Comparison of ENCODE assay signal across 2 cellular contexts in the genomic region with DNA sequence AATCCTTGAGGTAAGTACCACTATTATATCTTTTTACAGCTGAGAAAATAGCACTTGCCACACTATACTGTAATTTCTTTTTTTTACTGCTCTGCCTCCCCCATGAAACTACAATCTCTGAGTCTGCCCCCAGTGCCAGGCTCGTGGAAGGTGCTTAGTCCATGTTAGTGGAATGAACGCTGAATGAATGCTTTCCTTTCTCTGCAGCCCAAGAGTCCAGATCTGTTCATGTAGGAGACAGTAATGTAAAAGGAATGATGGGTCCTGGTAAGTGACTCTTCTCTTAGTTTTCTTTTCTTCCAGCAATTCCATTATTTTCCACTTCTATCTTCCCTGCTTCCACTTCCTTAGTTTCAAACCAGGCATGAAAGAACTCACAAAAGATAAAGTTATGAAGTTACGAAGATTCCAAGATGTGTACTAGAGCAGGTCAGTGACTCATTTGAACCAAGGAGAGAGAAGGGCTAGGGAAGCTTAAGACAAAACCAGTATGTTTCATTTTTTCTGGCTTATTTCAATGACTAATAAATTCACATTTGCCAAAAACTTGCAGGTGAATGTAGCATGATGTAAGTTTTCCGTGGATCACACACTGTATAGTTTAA.
TF ChIP-seq lines count a peak whose summit lies in the region.

No MANE protein-coding gene starts in this region.

TF ChIP-seq in HepG2, 621 proteins besides CTCF, POLR2A, EP300 and RAD21:
- TF ChIP-seq, protein P1, sequence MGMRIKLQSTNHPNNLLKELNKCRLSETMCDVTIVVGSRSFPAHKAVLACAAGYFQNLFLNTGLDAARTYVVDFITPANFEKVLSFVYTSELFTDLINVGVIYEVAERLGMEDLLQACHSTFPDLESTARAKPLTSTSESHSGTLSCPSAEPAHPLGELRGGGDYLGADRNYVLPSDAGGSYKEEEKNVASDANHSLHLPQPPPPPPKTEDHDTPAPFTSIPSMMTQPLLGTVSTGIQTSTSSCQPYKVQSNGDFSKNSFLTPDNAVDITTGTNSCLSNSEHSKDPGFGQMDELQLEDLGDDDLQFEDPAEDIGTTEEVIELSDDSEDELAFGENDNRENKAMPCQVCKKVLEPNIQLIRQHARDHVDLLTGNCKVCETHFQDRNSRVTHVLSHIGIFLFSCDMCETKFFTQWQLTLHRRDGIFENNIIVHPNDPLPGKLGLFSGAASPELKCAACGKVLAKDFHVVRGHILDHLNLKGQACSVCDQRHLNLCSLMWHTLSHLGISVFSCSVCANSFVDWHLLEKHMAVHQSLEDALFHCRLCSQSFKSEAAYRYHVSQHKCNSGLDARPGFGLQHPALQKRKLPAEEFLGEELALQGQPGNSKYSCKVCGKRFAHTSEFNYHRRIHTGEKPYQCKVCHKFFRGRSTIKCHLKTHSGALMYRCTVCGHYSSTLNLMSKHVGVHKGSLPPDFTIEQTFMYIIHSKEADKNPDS (CRISPR knock-in tag; IDR thresholded peaks at IDR 0.05) = no peak
- TF ChIP-seq, protein P2, sequence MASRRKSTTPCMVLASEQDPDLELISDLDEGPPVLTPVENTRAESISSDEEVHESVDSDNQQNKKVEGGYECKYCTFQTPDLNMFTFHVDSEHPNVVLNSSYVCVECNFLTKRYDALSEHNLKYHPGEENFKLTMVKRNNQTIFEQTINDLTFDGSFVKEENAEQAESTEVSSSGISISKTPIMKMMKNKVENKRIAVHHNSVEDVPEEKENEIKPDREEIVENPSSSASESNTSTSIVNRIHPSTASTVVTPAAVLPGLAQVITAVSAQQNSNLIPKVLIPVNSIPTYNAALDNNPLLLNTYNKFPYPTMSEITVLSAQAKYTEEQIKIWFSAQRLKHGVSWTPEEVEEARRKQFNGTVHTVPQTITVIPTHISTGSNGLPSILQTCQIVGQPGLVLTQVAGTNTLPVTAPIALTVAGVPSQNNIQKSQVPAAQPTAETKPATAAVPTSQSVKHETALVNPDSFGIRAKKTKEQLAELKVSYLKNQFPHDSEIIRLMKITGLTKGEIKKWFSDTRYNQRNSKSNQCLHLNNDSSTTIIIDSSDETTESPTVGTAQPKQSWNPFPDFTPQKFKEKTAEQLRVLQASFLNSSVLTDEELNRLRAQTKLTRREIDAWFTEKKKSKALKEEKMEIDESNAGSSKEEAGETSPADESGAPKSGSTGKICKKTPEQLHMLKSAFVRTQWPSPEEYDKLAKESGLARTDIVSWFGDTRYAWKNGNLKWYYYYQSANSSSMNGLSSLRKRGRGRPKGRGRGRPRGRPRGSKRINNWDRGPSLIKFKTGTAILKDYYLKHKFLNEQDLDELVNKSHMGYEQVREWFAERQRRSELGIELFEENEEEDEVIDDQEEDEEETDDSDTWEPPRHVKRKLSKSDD (CRISPR knock-in tag; IDR thresholded peaks at IDR 0.05; ENCODE audit: low read depth) = no peak
- no peak for TF ChIP-seq ASH2L (IDR thresholded peaks at IDR 0.05; ENCODE audit: insufficient read length, low read depth, low read length)
- no peak for TF ChIP-seq ZNF567 (CRISPR knock-in tag; IDR thresholded peaks at IDR 0.05; ENCODE audit: borderline replicate concordance)

TF ChIP-seq in SK-N-SH treated with all-trans-retinoic acid at 6 μM for 48 hours, 23 proteins besides CTCF, POLR2A, EP300 and RAD21:
- TF ChIP-seq ARNTL (CRISPR knock-in tag; IDR thresholded peaks at IDR 0.05; ENCODE audit: borderline replicate concordance, low read depth) (no peak), ISL1 (CRISPR knock-in tag; IDR thresholded peaks at IDR 0.05) (0 out of 2 replicates have a peak, but pooled peaks have one; percentile 12)
